ENCODE assay signal across 28 cellular contexts in the genomic region with DNA sequence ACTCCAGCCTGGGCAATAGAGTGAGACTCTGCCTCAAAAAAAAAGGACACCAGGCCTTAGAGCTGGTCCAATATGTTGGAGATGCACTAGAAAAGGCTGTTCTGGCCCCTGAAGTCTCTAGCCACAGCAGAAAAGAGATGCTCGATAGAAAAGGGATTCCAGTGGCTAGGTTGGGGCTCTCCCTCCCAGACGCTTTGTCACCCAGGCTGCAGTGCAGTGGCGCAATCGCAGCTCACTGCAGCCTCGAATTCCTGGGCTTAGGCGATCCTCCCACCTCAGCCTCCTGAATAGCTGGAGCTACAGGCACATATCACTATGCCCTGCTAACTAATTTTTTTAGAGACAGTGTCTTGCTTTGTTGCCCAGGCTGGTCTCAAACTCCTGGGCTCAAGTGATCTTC. TPM values are rescaled to one million over a fixed set of nuclear protein-coding genes. Genes with fewer than 3 reads are reported as not detected.
"Had no signal": no experiment of that assay in that cellular context is flagged by ENCODE, and none has a peak within 500 bp of the region (broad histone marks: within the 10 kb centered on the region; RNA-seq: fewer than 3 reads in every experiment).

No MANE protein-coding gene starts in this region.

- H3K9me3 Mint-ChIP-seq: activated T-helper 1 cell treated with anti-CD3 and anti-CD28 coated beads, Interleukin-12 subunit alpha, Interleukin-12 subunit beta, Interleukin-2, Interleukin-4 antibody, amounts not matched to agents 30 ng/mL and 10 ng/mL and 1 ng/mL, durations not matched to agents 14 hours and 24 hours and 36 hours; dendritic cell treated with granulocyte-macrophage colony-stimulating factor and Interleukin-4, amounts not matched to agents 40 ng/mL and 50 ng/mL, for 4 days; natural killer cell treated with Interleukin-12 subunit alpha and Interleukin-12 subunit beta and Interleukin-15 and Interleukin-18, amount 100 ng/mL, for 72 hours; stimulated activated naive CD8-positive, alpha-beta T cell treated with anti-CD3 and anti-CD28 coated beads, Interleukin-15, Interleukin-2, amounts not matched to agents 100 ng/mL and 50 ng/mL, for 24 hours; type B pancreatic cell had no signal

- ATAC-seq: foreskin keratinocyte, heart right ventricle, sciatic nerve had no signal

- H3K36me3 Mint-ChIP-seq: natural killer cell treated with Interleukin-12 subunit alpha and Interleukin-12 subunit beta and Interleukin-15 and Interleukin-18, amount 100 ng/mL, for 72 hours had no signal

- H3K27ac ChIP-seq: esophagus muscularis mucosa, foreskin keratinocyte, heart right ventricle, left ventricle myocardium inferior, thoracic aorta, vagina had no signal

- H3K4me1 ChIP-seq: left ventricle myocardium inferior had no signal

- H3K4me3 ChIP-seq: esophagus muscularis mucosa, heart right ventricle, left ventricle myocardium inferior, lung, skin epidermis, thoracic aorta, vagina had no signal

- FAIRE-seq: islet of Langerhans had no signal

- H3K27me3 ChIP-seq: esophagus muscularis mucosa, foreskin keratinocyte, heart right ventricle, vagina had no signal

- H3K9me3 ChIP-seq: esophagus muscularis mucosa, heart right ventricle, left ventricle myocardium inferior, thoracic aorta, vagina had no signal

- H3K27me3 Mint-ChIP-seq: dendritic cell treated with granulocyte-macrophage colony-stimulating factor and Interleukin-4, amounts not matched to agents 40 ng/mL and 50 ng/mL, for 4 days; stimulated activated naive CD8-positive, alpha-beta T cell treated with anti-CD3 and anti-CD28 coated beads, Interleukin-15, Interleukin-2, amounts not matched to agents 100 ng/mL and 50 ng/mL, for 24 hours had no signal

- DNase-seq: activated CD4-positive, alpha-beta T cell treated with anti-CD3 and anti-CD28 coated beads, Interleukin-2, amount 50 U/mL, for 1 hour; activated CD4-positive, CD25-positive, alpha-beta regulatory T cell treated with anti-CD3 and anti-CD28 coated beads, Interleukin-2, amount 50 U/mL, for 72 hours; activated effector memory CD4-positive, alpha-beta T cell treated with anti-CD3 and anti-CD28 coated beads, Interleukin-2, amount 50 U/mL, for 16 hours; activated naive CD4-positive, alpha-beta T cell treated with anti-CD3 and anti-CD28 coated beads, Interleukin-2, amount 50 U/mL, for 16 hours; activated T-cell treated with anti-CD3 and anti-CD28 coated beads, Interleukin-2, amount 50 U/mL, for 1 hour; amygdala; central memory CD4-positive, alpha-beta T cell; foreskin keratinocyte; heart right ventricle; left ventricle myocardium inferior; stimulated activated CD4-positive, alpha-beta T cell treated with anti-CD3 and anti-CD28 coated beads, Interleukin-12 subunit alpha, Interleukin-12 subunit beta, amount 100 ng/mL, for 4 hours; stimulated activated CD4-positive, alpha-beta T cell treated with anti-CD3 and anti-CD28 coated beads, Interleukin-4, amount 100 ng/mL, for 1 hour; SW 1271; T-helper 2 cell had no signal

- H3K36me3 ChIP-seq: esophagus muscularis mucosa, heart right ventricle, left ventricle myocardium inferior, thoracic aorta, vagina had no signal

- H3K27ac Mint-ChIP-seq: dendritic cell treated with granulocyte-macrophage colony-stimulating factor and Interleukin-4, amounts not matched to agents 40 ng/mL and 50 ng/mL, for 4 days; stimulated activated naive CD8-positive, alpha-beta T cell treated with anti-CD3 and anti-CD28 coated beads, Interleukin-15, Interleukin-2, amounts not matched to agents 100 ng/mL and 50 ng/mL, for 24 hours; type B pancreatic cell had no signal

- H3K4me3 Mint-ChIP-seq: dendritic cell treated with granulocyte-macrophage colony-stimulating factor and Interleukin-4, amounts not matched to agents 40 ng/mL and 50 ng/mL, for 4 days; stimulated activated naive CD8-positive, alpha-beta T cell treated with anti-CD3 and anti-CD28 coated beads, Interleukin-15, Interleukin-2, amounts not matched to agents 100 ng/mL and 50 ng/mL, for 24 hours; type B pancreatic cell had no signal

RNA-seq across cellular contexts. Expression of a gene that starts 18.2 kb away (rescaled TPM):
- total RNA-seq: subcutaneous adipose tissue had no signal

RNA-seq across cellular contexts. Expression of a gene that starts 30.4 kb away (rescaled TPM):
- total RNA-seq: activated T-helper 1 cell treated with anti-CD3 and anti-CD28 coated beads, Interleukin-12 subunit alpha, Interleukin-12 subunit beta, Interleukin-2, Interleukin-4 antibody, amounts not matched to agents 30 ng/mL and 10 ng/mL and 1 ng/mL, durations not matched to agents 14 hours and 24 hours and 36 hours; foreskin keratinocyte; left ventricle myocardium inferior; omental fat pad; subcutaneous adipose tissue had no signal
- polyA plus RNA-seq: foreskin keratinocyte had no signal
